Comparison of ENCODE assay signal across 13 cellular contexts in the genomic region with DNA sequence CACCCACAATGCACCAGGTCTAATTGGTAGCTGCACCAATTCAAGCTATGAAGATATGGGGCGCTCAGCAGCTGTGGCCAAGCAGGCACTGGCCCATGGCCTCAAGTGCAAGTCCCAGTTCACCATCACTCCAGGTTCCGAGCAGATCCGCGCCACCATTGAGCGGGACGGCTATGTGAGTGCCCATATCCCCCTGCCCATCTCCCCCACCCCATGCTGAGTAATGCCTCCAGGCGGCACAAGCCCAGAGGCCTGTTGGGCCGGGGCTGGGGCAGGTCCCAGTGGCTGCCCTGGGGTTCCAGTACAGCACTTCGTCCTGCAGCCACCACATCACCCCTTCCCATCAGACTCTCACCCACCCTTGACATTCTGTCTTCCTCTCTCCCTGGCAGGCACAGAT. TPM values are rescaled to one million over a fixed set of nuclear protein-coding genes. Genes with fewer than 3 reads are reported as not detected.
DNase-seq lines count a peak whose midpoint lies in the region; ATAC-seq and TF ChIP-seq lines count a peak whose summit lies in the region.
"Had no signal": no experiment of that assay in that cellular context is flagged by ENCODE, and none has a peak within 500 bp of the region (broad histone marks: within the 10 kb centered on the region; RNA-seq: fewer than 3 reads in every experiment).

No MANE protein-coding gene starts in this region.

- TF ChIP-seq CTCF in coronary artery (IDR thresholded peaks at IDR 0.05) (no peak), nephron (IDR thresholded peaks at IDR 0.05; ENCODE audit: unreplicated experiment in 3 of 3) (no peak), upper lobe of left lung (IDR thresholded peaks at IDR 0.05) (no peak)

- intact Hi-C loops in Right ventricle myocardium inferior (cut with DNase I) (no loop called here), left cardiac atrium (cut with DNase I) (no loop called here)

- H3K27ac ChIP-seq in coronary artery (peak overlapping the region; percentile 92 to 96), upper lobe of left lung (peak overlapping the region; percentile 64 to 83 (median 80))

- no peak for ATAC-seq in Right ventricle myocardium inferior
- no peak for ATAC-seq in left cardiac atrium
- ATAC-seq in upper lobe of left lung (ENCODE audit: low FRiP score in 2 of 2): no peak
- ATAC-seq in HG02884 (IDR thresholded peaks at IDR 0.05; ENCODE audit: unreplicated experiment): no peak
- no peak for ATAC-seq in GM19395 (IDR thresholded peaks at IDR 0.05; ENCODE audit: unreplicated experiment)

- H3K27ac Mint-ChIP-seq in nephron: peak overlapping the region in 2 of 3 experiments; percentile 17 to 31

- H3K4me1 Mint-ChIP-seq in nephron: no peaks in the 10 kb centered on the region

- H3K27me3 Mint-ChIP-seq in nephron (ENCODE audit: low read depth): no peaks in the 10 kb centered on the region

- 83 to 89% methylated on average over 2 to 9 of the region's 9 CpGs for WGBS in upper lobe of left lung, 2 donors

- H3K4me3 Mint-ChIP-seq in nephron: no peak overlapping the region

- H3K4me1 ChIP-seq in upper lobe of left lung: peaks cover 10 to 33% (median 29%) of the 10 kb centered on the region in 4 donors

- H3K36me3 ChIP-seq in upper lobe of left lung: peaks cover 8 to 67% (median 46%) of the 10 kb centered on the region in 4 donors

- H3K4me3 ChIP-seq in coronary artery (no peak overlapping the region), upper lobe of left lung (no peak overlapping the region)

- no peaks in the 10 kb centered on the region for H3K9me3 ChIP-seq in upper lobe of left lung

- H3K36me3 Mint-ChIP-seq in nephron (ENCODE audit: low read depth): peaks cover 11% of the 10 kb centered on the region

- no peak for TF ChIP-seq POLR2A in upper lobe of left lung (IDR thresholded peaks at IDR 0.05)

- no peaks in the 10 kb centered on the region for H3K9me3 Mint-ChIP-seq in nephron

- no peak for TF ChIP-seq EP300 in upper lobe of left lung (IDR thresholded peaks at IDR 0.05)

- DNase-seq in Right ventricle myocardium inferior (ENCODE audit: missing footprints) (peak; percentile 5), left cardiac atrium (no peak), coronary artery (ENCODE audit: low spot score) (no peak), upper lobe of left lung (no peak), dermis blood vessel endothelial cell (no peak)
- DNase-seq: activated CD4-positive, alpha-beta T cell treated with anti-CD3 and anti-CD28 coated beads for 48 hours; anterior cingulate cortex; NCI-H446 treated with DMSO at 0.1 percent for 48 hours had no signal

- H3K27me3 ChIP-seq in upper lobe of left lung: no peaks in the 10 kb centered on the region

RNA-seq across cellular contexts. Expression of a gene that starts 21.5 kb away (rescaled TPM):
- total RNA-seq in Right ventricle myocardium inferior: 20.1 TPM
- 10 to 100 TPM; 25.0 to 34.0 TPM for total RNA-seq in left cardiac atrium
- 10 to 100 TPM; 35.6 to 73.5 (median 53.0) TPM for total RNA-seq in upper lobe of left lung
- total RNA-seq in dermis blood vessel endothelial cell: 11.7 and 20.3 TPM in 2 replicates

RNA-seq across cellular contexts. Expression of a gene that starts 38.0 kb away (rescaled TPM):
- total RNA-seq in Right ventricle myocardium inferior: 265 TPM
- 100 to 1,000 TPM; 165 to 217 TPM for total RNA-seq in left cardiac atrium
- total RNA-seq in upper lobe of left lung: 1 to 10 TPM; 1.3 to 8.4 (median 5.7) TPM
- total RNA-seq in dermis blood vessel endothelial cell: not detected in 2 replicates
- total RNA-seq: MCF 10A, pulmonary artery endothelial cell had no signal

RNA-seq across cellular contexts. Expression of a gene that starts 53.9 kb away (rescaled TPM):
- 810 TPM for total RNA-seq in Right ventricle myocardium inferior
- total RNA-seq in left cardiac atrium: 100 to 1,000 TPM; 415 to 523 TPM
- total RNA-seq in upper lobe of left lung: 100 to 1,000 TPM in 1 of 6 donors, 10 to 100 TPM in 5; 51.3 to 102 (median 83.4) TPM
- 75.0 and 114 TPM in 2 replicates for total RNA-seq in dermis blood vessel endothelial cell

RNA-seq across cellular contexts. Expression of a gene that starts 54.3 kb away (rescaled TPM):
- total RNA-seq in Right ventricle myocardium inferior (25.5 TPM), left cardiac atrium (10 to 100 TPM; 22.8 to 28.1 TPM), upper lobe of left lung (10 to 100 TPM in 5 of 6 donors, 1 to 10 TPM in 1; 9.4 to 49.3 (median 31.2) TPM), dermis blood vessel endothelial cell (63.8 and 76.2 TPM in 2 replicates)

Comparison
In these comparisons a context has a peak if more than half of its experiments do, and no peak if none do; other contexts are left out.
1. RNA of a gene that starts 38.0 kb away (total RNA-seq): 265 TPM in Right ventricle myocardium inferior (single experiment) and 165 to 217 TPM in left cardiac atrium; 1.3 to 8.4 TPM in upper lobe of left lung and not detected in dermis blood vessel endothelial cell; every median in the first group is over 10 times any median in the second.